ENCODE assay signal across 1 cellular context in genomic region chr17:802901-803881, GRCh38.
TF ChIP-seq lines count a peak whose summit lies in the region.

No MANE protein-coding gene starts in this region.

TF ChIP-seq in HEK293, 187 proteins besides CTCF, POLR2A, EP300 and RAD21:
- TF ChIP-seq PBX3 (CRISPR knock-in tag; IDR thresholded peaks at IDR 0.05) = no peak
- peak; percentile 50 for TF ChIP-seq ZIC2 (tag by site-specific recombination; IDR thresholded peaks at IDR 0.05)
TF ChIP-seq in HEK293: peak in this region for 1.
